2 cellular contexts compared by ENCODE assay signal in the genomic region with DNA sequence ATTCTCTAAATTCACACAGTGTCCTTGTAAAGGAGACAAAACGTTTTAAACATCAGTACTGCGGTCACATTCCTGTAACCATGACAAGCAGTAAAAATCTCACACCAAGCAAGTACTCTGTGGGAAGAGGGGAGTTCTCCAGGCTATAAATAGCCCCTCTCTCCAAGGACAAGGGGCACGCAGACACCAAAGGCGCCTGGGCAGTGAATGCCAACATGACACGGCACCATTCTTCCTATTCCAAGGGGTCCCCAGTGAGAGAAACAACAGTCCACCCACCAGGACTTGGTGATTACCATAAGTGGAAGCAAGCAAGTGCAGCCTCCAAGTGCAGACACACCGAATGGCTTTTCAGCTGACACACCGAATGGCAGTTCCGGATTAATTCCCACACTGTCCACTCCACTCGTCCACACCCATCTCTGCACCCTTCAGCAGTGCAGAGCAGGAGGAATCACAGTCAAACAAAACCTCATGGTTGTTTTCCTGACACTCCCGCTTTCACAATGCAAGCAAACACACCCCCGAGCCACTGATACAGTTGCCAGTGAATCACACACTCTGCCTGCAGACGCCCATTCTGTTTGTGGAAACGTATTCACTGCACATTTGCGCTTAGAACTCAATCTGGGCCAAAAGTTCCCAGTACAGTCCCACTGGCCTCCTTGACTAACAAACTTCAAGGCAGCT.
TF ChIP-seq lines count a peak whose summit lies in the region.

No MANE protein-coding gene starts in this region.

TF ChIP-seq in HCT116, 20 proteins besides CTCF, POLR2A, EP300 and RAD21 (continued from another document):
- TF ChIP-seq POLR2AphosphoS5 (IDR thresholded peaks at IDR 0.05; ENCODE audit: low read depth, low read length) (no peak), FOSL1 (IDR thresholded peaks at IDR 0.05; ENCODE audit: low read depth) (no peak)

TF ChIP-seq in SK-N-SH, 30 proteins besides CTCF, POLR2A, EP300 and RAD21 (continued from another document):
- TF ChIP-seq, protein P1, sequence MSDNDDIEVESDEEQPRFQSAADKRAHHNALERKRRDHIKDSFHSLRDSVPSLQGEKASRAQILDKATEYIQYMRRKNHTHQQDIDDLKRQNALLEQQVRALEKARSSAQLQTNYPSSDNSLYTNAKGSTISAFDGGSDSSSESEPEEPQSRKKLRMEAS (IDR thresholded peaks at IDR 0.05; ENCODE audit: low read depth): 0 out of 2 replicates have a peak, but pooled peaks have one; percentile 18
